8 cellular contexts compared by ENCODE assay signal in the genomic region with DNA sequence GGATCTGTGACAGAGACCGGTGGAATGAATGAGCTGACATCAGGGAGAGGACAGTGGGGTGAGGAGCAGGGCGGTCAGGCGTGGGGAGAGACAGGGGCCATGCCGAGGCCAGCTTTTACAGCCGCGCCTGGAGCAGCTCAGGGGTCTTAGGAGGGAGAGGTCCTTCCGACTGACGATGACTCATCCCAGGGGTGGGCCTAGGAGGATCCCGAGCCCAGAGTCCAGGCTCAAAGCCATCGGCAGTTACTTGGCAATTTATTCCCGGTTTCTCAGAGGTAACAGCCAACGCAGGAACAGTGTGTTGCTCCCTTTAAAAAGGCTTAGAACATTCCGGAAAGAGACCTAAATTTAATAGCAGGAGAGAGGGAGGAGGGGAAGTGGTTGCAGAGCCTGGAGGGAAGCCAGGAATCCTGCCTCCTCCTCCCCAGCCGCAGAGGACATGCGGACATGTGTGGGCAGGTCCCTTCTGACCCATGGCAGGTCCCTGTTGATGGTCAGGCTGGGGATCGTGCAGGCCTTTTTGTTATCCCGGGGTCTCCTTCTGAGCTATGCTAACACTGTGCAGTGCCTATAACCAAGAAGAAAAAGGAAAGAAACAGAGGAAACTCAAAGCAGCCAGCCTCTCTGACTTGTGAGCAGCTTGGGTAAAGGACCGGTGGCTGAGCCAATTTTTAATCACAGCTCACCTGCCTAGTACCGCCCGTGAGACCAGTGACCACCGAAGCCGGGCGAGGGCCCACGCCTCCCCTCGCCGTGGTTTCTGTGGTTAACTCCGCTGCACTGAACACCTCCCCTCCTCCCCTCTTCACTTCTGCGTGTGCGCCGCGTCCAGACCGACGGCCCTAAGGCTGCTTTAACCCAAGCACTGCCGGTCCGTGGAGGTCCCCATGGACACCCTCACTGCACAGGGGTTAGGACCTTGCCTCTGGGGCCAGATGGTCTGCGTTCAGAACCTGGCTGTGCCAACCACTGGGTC.
A peak's percentile ranks its signal among the peaks of the same experiment; 100 is the strongest.
DNase-seq lines count a peak whose midpoint lies in the region; ATAC-seq, FAIRE-seq and TF ChIP-seq lines count a peak whose summit lies in the region.

No MANE protein-coding gene starts in this region.

- peaks cover 14% of the 10 kb centered on the region for H3K4me1 Mint-ChIP-seq in activated naive CD8-positive, alpha-beta T cell (ENCODE audit: low read depth)

- H3K9me3 ChIP-seq in A549 (no peaks in the 10 kb centered on the region), thoracic aorta (no peaks in the 10 kb centered on the region)

- no peak for TF ChIP-seq RAD21 in A549 (conservative IDR thresholded peaks at IDR 0.05 in 1 of 2, IDR thresholded peaks at IDR 0.05 in 1 of 2)

- no peak overlapping the region for H3K27ac Mint-ChIP-seq in activated naive CD8-positive, alpha-beta T cell

- peaks cover 2% of the 10 kb centered on the region for H3K36me3 Mint-ChIP-seq in activated naive CD8-positive, alpha-beta T cell

- H3K4me1 ChIP-seq in A549 (no peaks in the 10 kb centered on the region), thoracic aorta (ENCODE audit: control insufficient read depth in 1 of 2, low read depth in 2 of 2) (peaks cover 23 to 57% of the 10 kb centered on the region in 2 donors)

- H3K4me3 ChIP-seq in A549 (no peak overlapping the region), thoracic aorta (peak overlapping the region; percentile 60)

- DNase-seq in A549 (ENCODE audit: low read depth in 1 of 2, low spot score in 1 of 2) (no peak), GM13977 (ENCODE audit: low spot score) (peak; percentile 42), kidney tubule cell (ENCODE audit: low spot score) (peak; percentile 42), thoracic aorta (ENCODE audit: low spot score) (no peak), NCI-H1436 treated with DMSO at 0.1 percent for 48 hours (lab: John Stamatoyannopoulos, UW) (no peak)

- CTCF ChIA-PET in A549 (lab: Yijun Ruan, JAX): no interaction called here

- TF ChIP-seq CTCF in A549 (IDR thresholded peaks at IDR 0.05) (no peak), GM13977 (IDR thresholded peaks at IDR 0.05; ENCODE audit: extremely low read depth, insufficient read depth, missing control alignments) (no peak), thoracic aorta (IDR thresholded peaks at IDR 0.05) (no peak)

- no peaks in the 10 kb centered on the region for H3K9me3 Mint-ChIP-seq in activated naive CD8-positive, alpha-beta T cell (ENCODE audit: low read depth)

- ATAC-seq in A549 (no peak), HG03045 (IDR thresholded peaks at IDR 0.05; ENCODE audit: unreplicated experiment) (peak; percentile 49), thoracic aorta (ENCODE audit: insufficient number of reproducible peaks, low FRiP score, low read depth) (no peak), GM18861 (IDR thresholded peaks at IDR 0.05; ENCODE audit: unreplicated experiment) (no peak)

- POLR2A ChIA-PET in A549 (lab: Yijun Ruan, JAX): no interaction called here

- H3K27ac ChIP-seq in A549 (no peak overlapping the region), thoracic aorta (peak overlapping the region; percentile 52 to 57)

- WGBS in A549 (ENCODE audit: missing lambda C conversion rate): 74% methylated on average over 35 of the region's 36 CpGs

- TF ChIP-seq POLR2A in A549 (IDR thresholded peaks at IDR 0.05; ENCODE audit: low read length): no peak

- no peak for FAIRE-seq in A549 (lab: Jason Lieb, UNC)

- no peaks in the 10 kb centered on the region for H3K36me3 ChIP-seq in thoracic aorta

- no peaks in the 10 kb centered on the region for H3K27me3 ChIP-seq in thoracic aorta (replicated peaks; ENCODE audit: insufficient read depth)

- H3K4me2 ChIP-seq in A549: no peak overlapping the region

- H3K4me3 Mint-ChIP-seq in activated naive CD8-positive, alpha-beta T cell: peak overlapping the region; percentile 35

- in situ Hi-C loops in GM13977 (cut with MboI; ENCODE audit: low pct_unique_long_range_greater_than_20kb, low sequenced_read_pairs, unreplicated experiment): loop anchor here (10.0 kb wide), 1 partner anchor 267 kb away; the partner anchor contains the start of gene RYBP

- no peak for TF ChIP-seq EP300 in A549 (IDR thresholded peaks at IDR 0.05)

- peaks cover 21% of the 10 kb centered on the region for H3K27me3 Mint-ChIP-seq in activated naive CD8-positive, alpha-beta T cell

TF ChIP-seq in A549, 52 proteins besides CTCF, POLR2A, EP300 and RAD21:
- TF ChIP-seq ESRRA (IDR thresholded peaks at IDR 0.05; ENCODE audit: borderline replicate concordance, low read length) (no peak), FOSL2 (IDR thresholded peaks at IDR 0.05) (no peak), FOSL2 (CRISPR knock-in tag; IDR thresholded peaks at IDR 0.05) (peak; percentile 14; the same call in 1 of the 2 replicates)

Comparison
In these comparisons a context has a peak if more than half of its experiments do, and no peak if none do; other contexts are left out.
1. DNase-seq: peak in GM13977 (single experiment) and kidney tubule cell (single experiment); none in A549 (0 of 2), thoracic aorta (single experiment) and NCI-H1436 treated with DMSO at 0.1 percent for 48 hours (single experiment).
2. H3K27ac ChIP-seq: peak in thoracic aorta (2 of 2); none in A549 (0 of 2).